In the genomic region with DNA sequence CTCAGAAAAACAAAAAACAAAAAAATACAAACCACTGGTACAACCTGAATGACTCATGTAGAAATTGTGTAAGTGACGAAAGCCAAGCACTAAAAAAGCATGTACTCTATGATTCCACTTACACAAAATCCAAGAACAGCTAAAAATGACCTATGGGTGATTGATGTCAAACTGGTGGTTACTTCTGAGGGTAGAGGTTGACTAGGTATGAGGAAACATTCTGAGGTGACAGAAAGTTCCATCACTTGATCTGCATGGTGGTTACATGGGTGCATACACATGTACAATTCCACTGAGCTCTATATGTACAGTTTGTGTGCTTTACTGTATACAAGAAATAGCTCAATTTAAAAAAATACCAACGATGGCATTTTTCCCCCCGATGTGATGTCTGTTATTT, we compare ENCODE assay signal across 29 cellular contexts. TPM values are rescaled to one million over a fixed set of nuclear protein-coding genes. Genes with fewer than 3 reads are reported as not detected.
"Had no signal": no experiment of that assay in that cellular context is flagged by ENCODE, and none has a peak within 500 bp of the region (broad histone marks: within the 10 kb centered on the region; RNA-seq: fewer than 3 reads in every experiment).

No MANE protein-coding gene starts in this region.

- H3K36me3 Mint-ChIP-seq: immature natural killer cell; naive thymus-derived CD8-positive, alpha-beta T cell; stimulated activated naive B cell treated with anti-CD40 and anti-IgM and Interleukin-4, amounts not matched to agents 10 μg/mL and 1 μg/mL and 100 μg/mL, for 72 hours had no signal

- H3K9me3 Mint-ChIP-seq: immature natural killer cell, nephron, neural crest cell had no signal

- H3K4me3 ChIP-seq: left lung, lower lobe of right lung, pancreas, prostate gland, sigmoid colon, spleen, stomach, testis, thyroid gland, transverse colon, upper lobe of left lung, vagina had no signal

- H3K4me3 Mint-ChIP-seq: immature natural killer cell; naive thymus-derived CD8-positive, alpha-beta T cell; nephron; neural crest cell; stimulated activated naive B cell treated with anti-CD40 and anti-IgM and Interleukin-4, amounts not matched to agents 10 μg/mL and 1 μg/mL and 100 μg/mL, for 72 hours had no signal

- ATAC-seq: left colon; left lung; lower lobe of right lung; naive thymus-derived CD8-positive, alpha-beta T cell; pancreas; stimulated activated naive B cell treated with anti-CD40 and anti-IgM and Interleukin-4, amounts not matched to agents 10 μg/mL and 1 μg/mL and 100 μg/mL, for 72 hours; stimulated activated naive CD8-positive, alpha-beta T cell treated with anti-CD3 and anti-CD28 coated beads, Interleukin-15, Interleukin-2, amounts not matched to agents 100 U/mL and 50 U/mL, for 24 hours had no signal

- DNase-seq: immature natural killer cell; kidney; left colon; left lung; lower lobe of right lung; mammary epithelial cell; mesenchymal stem cell; naive thymus-derived CD8-positive, alpha-beta T cell; nucleus accumbens; pancreas; posterior cingulate gyrus; sigmoid colon; small intestine; spleen; stimulated activated CD4-positive, alpha-beta T cell treated with anti-CD3 and anti-CD28 coated beads, Interleukin-4, amount 100 ng/mL, for 24 hours; stimulated activated CD8-positive, alpha-beta memory T cell treated with anti-CD3 and anti-CD28 coated beads, Interleukin-4, amount 100 ng/mL, for 48 hours; stimulated activated naive B cell treated with anti-CD40 and anti-IgM and Interleukin-4, amounts not matched to agents 10 μg/mL and 1 μg/mL and 100 μg/mL, for 72 hours; stimulated activated naive CD8-positive, alpha-beta T cell treated with anti-CD3 and anti-CD28 coated beads, Interleukin-15, Interleukin-2, amounts not matched to agents 100 U/mL and 50 U/mL, for 24 hours; stomach; testis; thyroid gland; transverse colon; upper lobe of left lung had no signal

- H3K4me1 Mint-ChIP-seq: immature natural killer cell; naive thymus-derived CD8-positive, alpha-beta T cell; neural crest cell; stimulated activated naive B cell treated with anti-CD40 and anti-IgM and Interleukin-4, amounts not matched to agents 10 μg/mL and 1 μg/mL and 100 μg/mL, for 72 hours had no signal

- H3K27ac Mint-ChIP-seq: immature natural killer cell; naive thymus-derived CD8-positive, alpha-beta T cell; nephron; stimulated activated naive B cell treated with anti-CD40 and anti-IgM and Interleukin-4, amounts not matched to agents 10 μg/mL and 1 μg/mL and 100 μg/mL, for 72 hours had no signal

RNA-seq across cellular contexts. Expression of gene DHRS7C, which starts 31.1 kb away (rescaled TPM):
- total RNA-seq: kidney; left lung; lower lobe of right lung; mammary epithelial cell; mucosa of gallbladder; naive thymus-derived CD8-positive, alpha-beta T cell; neural crest cell; osteoblast; pancreas; prostate gland; sigmoid colon; spleen; stomach; thyroid gland; transverse colon; upper lobe of left lung; vagina had no signal
